2 cellular contexts compared by ENCODE assay signal in genomic region chr10:43076311-43076875, GRCh38.
TF ChIP-seq lines count a peak whose summit lies in the region.

No MANE protein-coding gene starts in this region.

TF ChIP-seq in H1, 55 proteins besides CTCF, POLR2A, EP300 and RAD21 (continued from another document):
- TF ChIP-seq EZH2 (IDR thresholded peaks at IDR 0.05; ENCODE audit: low read depth, low read length, severe bottlenecking) (peak; percentile 60), CHD2 (IDR thresholded peaks at IDR 0.05; ENCODE audit: low read length) (no peak), RNF2 (IDR thresholded peaks at IDR 0.05; ENCODE audit: borderline replicate concordance, low read depth, low read length, missing control alignments, poor library complexity, severe bottlenecking) (peak; percentile 6), CREB1 (IDR thresholded peaks at IDR 0.05) (no peak), CHD1 (IDR thresholded peaks at IDR 0.05; ENCODE audit: low read depth, low read length) (no peak), E2F6 (IDR thresholded peaks at IDR 0.05) (no peak), KDM1A (IDR thresholded peaks at IDR 0.05; ENCODE audit: borderline replicate concordance, low read length) (0 out of 2 replicates have a peak, but pooled peaks have one; percentile 27), GABPA (IDR thresholded peaks at IDR 0.05; ENCODE audit: borderline replicate concordance, insufficient read depth, low read length) (no peak), RXRA (IDR thresholded peaks at IDR 0.05; ENCODE audit: insufficient read depth, low read depth, low read length) (no peak), ASH2L (IDR thresholded peaks at IDR 0.05; ENCODE audit: low read length) (no peak), SP4 (IDR thresholded peaks at IDR 0.05; ENCODE audit: low read length) (no peak), POLR2AphosphoS5 (IDR thresholded peaks at IDR 0.05; ENCODE audit: low read depth, low read length) (no peak), RBBP5 (IDR thresholded peaks at IDR 0.05; ENCODE audit: borderline replicate concordance, low read depth, low read length) (no peak), YY1 (IDR thresholded peaks at IDR 0.05; ENCODE audit: low read depth, low read length) (no peak), SIRT6 (IDR thresholded peaks at IDR 0.05; ENCODE audit: low read length) (no peak), SIN3A (conservative IDR thresholded peaks at IDR 0.05 in 1 of 2, IDR thresholded peaks at IDR 0.05 in 1 of 2; ENCODE audit: low read depth in 1 of 2, low read length in 2 of 2) (no peak), KDM4A (IDR thresholded peaks at IDR 0.05; ENCODE audit: low read depth, low read length, severe bottlenecking) (peak; percentile 86)
TF ChIP-seq in H1: peak in this region for 4.

TF ChIP-seq in neural cell, 6 proteins besides CTCF, POLR2A, EP300 and RAD21 (continued from another document):
- TF ChIP-seq REST (IDR thresholded peaks at IDR 0.05; ENCODE audit: borderline replicate concordance) (no peak), MXI1 (conservative IDR thresholded peaks at IDR 0.05; ENCODE audit: poor library complexity, severe bottlenecking) (peak; percentile 10), EZH2 (IDR thresholded peaks at IDR 0.05; ENCODE audit: borderline replicate concordance, insufficient read depth, low read length, poor library complexity, severe bottlenecking) (no peak), SMC3 (conservative IDR thresholded peaks at IDR 0.05; ENCODE audit: poor library complexity) (peak; percentile 19), POLR2AphosphoS5 (IDR thresholded peaks at IDR 0.05) (no peak)
